In genomic region chr15:101049282-101049681, GRCh38 we compare ENCODE assay signal across 17 cellular contexts.
DNase-seq lines count a peak whose midpoint lies in the region; ATAC-seq, FAIRE-seq and TF ChIP-seq lines count a peak whose summit lies in the region.
"Had no signal": no experiment of that assay in that cellular context is flagged by ENCODE, and none has a peak within 500 bp of the region (broad histone marks: within the 10 kb centered on the region; RNA-seq: fewer than 3 reads in every experiment).

No MANE protein-coding gene starts in this region.

- ATAC-seq in GM18909 (IDR thresholded peaks at IDR 0.05; ENCODE audit: poor library complexity, unreplicated experiment), result no peak

- no peak overlapping the region for H3K4ac ChIP-seq in H9 (ENCODE audit: low read depth, low read length)

- DNase-seq in H9 (peak; percentile 25), kidney (peak; percentile 41), sigmoid colon (peak; percentile 53), NCI-H2227 (lab: John Stamatoyannopoulos, UW; ENCODE audit: unreplicated experiment) (no peak)
- DNase-seq in activated CD4-positive, alpha-beta memory T cell treated with anti-CD3 and anti-CD28 coated beads for 36 hours, result peak; percentile 6
- DNase-seq in activated CD4-positive, alpha-beta T cell treated with anti-CD3 and anti-CD28 coated beads for 4 hours, result no peak
- DNase-seq: activated naive CD8-positive, alpha-beta T cell treated with anti-CD3 and anti-CD28 coated beads, Interleukin-2, amount 10 ng/mL, durations not matched to agents 7 days and 5 days; CD4-positive, alpha-beta memory T cell; GDM1; KBM-7; midbrain; NCI-H1694 treated with DMSO at 0.1 percent for 48 hours; NCI-H774 had no signal

- H3K36me3 Mint-ChIP-seq in H9 (ENCODE audit: insufficient read depth in 1 of 3, low read depth in 3 of 3), result no peaks in the 10 kb centered on the region
- no peaks in the 10 kb centered on the region for H3K36me3 Mint-ChIP-seq in activated CD4-positive, alpha-beta memory T cell treated with anti-CD3 and anti-CD28 coated beads for 36 hours
- H3K36me3 Mint-ChIP-seq: activated naive CD8-positive, alpha-beta T cell treated with anti-CD3 and anti-CD28 coated beads, Interleukin-2, amount 10 ng/mL, durations not matched to agents 7 days and 5 days; CD4-positive, alpha-beta memory T cell had no signal

- no peak overlapping the region for H3T11ph ChIP-seq in H9 (ENCODE audit: low read length)

- H3K4me2 ChIP-seq in H9 (ENCODE audit: insufficient read depth, insufficient read length, low read length), result no peak overlapping the region

- no peak for TF ChIP-seq EP300 in sigmoid colon (IDR thresholded peaks at IDR 0.05)

- no peak overlapping the region for H2BK20ac ChIP-seq in H9 (ENCODE audit: low read depth, low read length, poor library complexity, severe bottlenecking)

- H3K4me1 ChIP-seq in H9 (ENCODE audit: insufficient read depth, low read length) (no peaks in the 10 kb centered on the region), kidney (ENCODE audit: control insufficient read depth in 1 of 2, insufficient read depth in 1 of 2, low read depth in 1 of 2, low read length in 2 of 2) (no peaks in the 10 kb centered on the region), sigmoid colon (peaks cover 0 to 7% (median 0%) of the 10 kb centered on the region in 4 donors)

- no peak overlapping the region for H3K56ac ChIP-seq in H9 (ENCODE audit: insufficient read length, low read depth, low read length)

- no peaks in the 10 kb centered on the region for H3K79me2 ChIP-seq in H9 (ENCODE audit: insufficient read depth, low read length)

- H2BK12ac ChIP-seq in H9 (ENCODE audit: insufficient read length, low read depth, low read length), result no peak overlapping the region

- TF ChIP-seq POLR2A in sigmoid colon (IDR thresholded peaks at IDR 0.05), result no peak

- H4K91ac ChIP-seq in H9 (ENCODE audit: insufficient read length, low read depth, low read length), result no peak overlapping the region

- no peak overlapping the region for H3K4me3 ChIP-seq in kidney (ENCODE audit: low read length in 2 of 2)
- no peak overlapping the region for H3K4me3 ChIP-seq in sigmoid colon
- H3K4me3 ChIP-seq: right atrium auricular region had no signal

- no peak for FAIRE-seq in kidney (lab: Jason Lieb, UNC)

- H3K27me3 ChIP-seq in H9 (ENCODE audit: insufficient read depth, low read length) (no peaks in the 10 kb centered on the region), sigmoid colon (no peaks in the 10 kb centered on the region)
- H3K27me3 ChIP-seq: neutrophil, right atrium auricular region had no signal

- H3K27ac Mint-ChIP-seq in H9, result peak overlapping the region in 1 of 3 experiments; percentile 94; a peak in 1 of 7 replicates
- H3K27ac Mint-ChIP-seq in activated CD4-positive, alpha-beta memory T cell treated with anti-CD3 and anti-CD28 coated beads for 36 hours, result no peak overlapping the region
- H3K27ac Mint-ChIP-seq: activated naive CD8-positive, alpha-beta T cell treated with anti-CD3 and anti-CD28 coated beads, Interleukin-2, amount 10 ng/mL, durations not matched to agents 7 days and 5 days; CD4-positive, alpha-beta memory T cell; T-helper 1 cell treated with Interleukin-12 subunit alpha and Interleukin-12 subunit beta and Interleukin-4 antibody, amounts not matched to agents 30 μg/mL and 1 μg/mL, for 36 hours had no signal

- CTCF ChIA-PET in activated CD4-positive, alpha-beta memory T cell treated with anti-CD3 and anti-CD28 coated beads for 36 hours (lab: Charles Lee), result no interaction called here

- H3K9me3 ChIP-seq in H9 (ENCODE audit: control insufficient read depth, low read depth, low read length), result no peaks in the 10 kb centered on the region
- H3K9me3 ChIP-seq in kidney (ENCODE audit: control insufficient read depth in 1 of 2, low read length in 2 of 2), result no peaks in the 10 kb centered on the region
- H3K9me3 ChIP-seq in sigmoid colon, result no peaks in the 10 kb centered on the region
- H3K9me3 ChIP-seq: neutrophil, right atrium auricular region had no signal

- peaks cover 35 to 51% of the 10 kb centered on the region in 2 experiments for H3K4me1 Mint-ChIP-seq in H9
- H3K4me1 Mint-ChIP-seq in activated CD4-positive, alpha-beta memory T cell treated with anti-CD3 and anti-CD28 coated beads for 36 hours (ENCODE audit: low read depth), result no peaks in the 10 kb centered on the region
- H3K4me1 Mint-ChIP-seq: activated naive CD8-positive, alpha-beta T cell treated with anti-CD3 and anti-CD28 coated beads, Interleukin-2, amount 10 ng/mL, durations not matched to agents 7 days and 5 days; CD4-positive, alpha-beta memory T cell had no signal

- no peak overlapping the region for H2AFZ ChIP-seq in H9 (ENCODE audit: low read length)

- H2AK5ac ChIP-seq in H9 (ENCODE audit: insufficient read length, low read length), result no peak overlapping the region

- no peak overlapping the region for H3K14ac ChIP-seq in H9 (ENCODE audit: insufficient read depth, low read length)

- no peaks in the 10 kb centered on the region for H3K36me3 ChIP-seq in kidney (ENCODE audit: control insufficient read depth in 1 of 2, insufficient read depth in 2 of 2, low read length in 2 of 2)
- H3K36me3 ChIP-seq in sigmoid colon, result peaks cover 0 to 55% (median 19%) of the 10 kb centered on the region in 4 donors

- H4K5ac ChIP-seq in H9 (ENCODE audit: insufficient read length, low read depth, low read length), result no peak overlapping the region

- H2BK120ac ChIP-seq in H9 (ENCODE audit: low read depth, low read length, poor library complexity, severe bottlenecking), result no peak overlapping the region

- no peak overlapping the region for H3K27ac ChIP-seq in H9 (ENCODE audit: insufficient read length, low read depth, low read length)
- H3K27ac ChIP-seq in kidney (ENCODE audit: low read depth in 2 of 2, low read length in 2 of 2), result no peak overlapping the region
- H3K27ac ChIP-seq in sigmoid colon, result no peak overlapping the region
- H3K27ac ChIP-seq: neutrophil had no signal

- no peak overlapping the region for H4K8ac ChIP-seq in H9 (replicated peaks; ENCODE audit: insufficient read length, low read depth, low read length)

- H2BK15ac ChIP-seq in H9 (ENCODE audit: low read depth, low read length), result no peak overlapping the region

- H3K18ac ChIP-seq in H9 (ENCODE audit: insufficient read length, low read depth, low read length), result no peak overlapping the region

- POLR2A ChIA-PET in activated CD4-positive, alpha-beta memory T cell treated with anti-CD3 and anti-CD28 coated beads for 36 hours (lab: Charles Lee), result no interaction called here

- no peak overlapping the region for H3K4me3 Mint-ChIP-seq in H9
- H3K4me3 Mint-ChIP-seq in activated CD4-positive, alpha-beta memory T cell treated with anti-CD3 and anti-CD28 coated beads for 36 hours, result no peak overlapping the region
- H3K4me3 Mint-ChIP-seq: activated naive CD8-positive, alpha-beta T cell treated with anti-CD3 and anti-CD28 coated beads, Interleukin-2, amount 10 ng/mL, durations not matched to agents 7 days and 5 days; CD4-positive, alpha-beta memory T cell; T-helper 1 cell treated with Interleukin-12 subunit alpha and Interleukin-12 subunit beta and Interleukin-4 antibody, amounts not matched to agents 30 μg/mL and 1 μg/mL, for 36 hours had no signal

- H3K27me3 Mint-ChIP-seq in H9 (ENCODE audit: low read depth), result peaks cover 66% of the 10 kb centered on the region
- peaks cover 2% of the 10 kb centered on the region for H3K27me3 Mint-ChIP-seq in activated CD4-positive, alpha-beta memory T cell treated with anti-CD3 and anti-CD28 coated beads for 36 hours
- H3K27me3 Mint-ChIP-seq: activated naive CD8-positive, alpha-beta T cell treated with anti-CD3 and anti-CD28 coated beads, Interleukin-2, amount 10 ng/mL, durations not matched to agents 7 days and 5 days had no signal

- no peaks in the 10 kb centered on the region for H4K20me1 ChIP-seq in H9 (ENCODE audit: control insufficient read depth, insufficient read depth, insufficient read length)

- H3K9ac ChIP-seq in H9 (ENCODE audit: extremely low read depth, insufficient read length, low read length) (no peak overlapping the region), kidney (ENCODE audit: low read length in 2 of 2) (no peak overlapping the region)

- no peaks in the 10 kb centered on the region; a peak in 1 of 5 replicates for H3K9me3 Mint-ChIP-seq in H9
- no peaks in the 10 kb centered on the region for H3K9me3 Mint-ChIP-seq in activated CD4-positive, alpha-beta memory T cell treated with anti-CD3 and anti-CD28 coated beads for 36 hours
- H3K9me3 Mint-ChIP-seq: activated naive CD8-positive, alpha-beta T cell treated with anti-CD3 and anti-CD28 coated beads, Interleukin-2, amount 10 ng/mL, durations not matched to agents 7 days and 5 days; T-helper 1 cell treated with Interleukin-12 subunit alpha and Interleukin-12 subunit beta and Interleukin-4 antibody, amounts not matched to agents 30 μg/mL and 1 μg/mL, for 36 hours had no signal

- intact Hi-C loops in activated CD4-positive, alpha-beta memory T cell treated with anti-CD3 and anti-CD28 coated beads for 36 hours (cut with micrococcal nuclease), result no loop called here
- intact Hi-C loops in kidney (cut with DNase I), result no loop called here
- intact Hi-C loops in sigmoid colon (cut with DNase I), result no loop called here

- no peaks in the 10 kb centered on the region for H3K79me1 ChIP-seq in H9 (ENCODE audit: insufficient read depth, low read depth, low read length, poor library complexity, severe bottlenecking)

- no peaks in the 10 kb centered on the region for H3K23me2 ChIP-seq in H9 (ENCODE audit: insufficient read length, low read depth, low read length, poor library complexity, severe bottlenecking)

- TF ChIP-seq CTCF in H9 (conservative IDR thresholded peaks at IDR 0.05), result no peak
- TF ChIP-seq CTCF in kidney (IDR thresholded peaks at IDR 0.05; ENCODE audit: borderline replicate concordance, extremely low read depth, insufficient read depth), result no peak
- TF ChIP-seq CTCF in sigmoid colon (IDR thresholded peaks at IDR 0.05), result no peak

- no peak overlapping the region for H3K23ac ChIP-seq in H9 (ENCODE audit: insufficient read length, low read depth, low read length)

- H2BK5ac ChIP-seq in H9 (ENCODE audit: insufficient read length, low read length), result no peak overlapping the region

- WGBS in H9 (ENCODE audit: extremely low coverage, insufficient read length, low lambda C conversion rate), result no CpG with 5 or more reads among the region's 11 CpGs
- 90 to 97% methylated on average over 11 of the region's 11 CpGs for WGBS in sigmoid colon, 2 donors

Comparison
In these comparisons a context has a peak if more than half of its experiments do, and no peak if none do; other contexts are left out.
1. DNase-seq: peak in H9 (single experiment), activated CD4-positive, alpha-beta memory T cell treated with anti-CD3 and anti-CD28 coated beads for 36 hours (single experiment), kidney (single experiment) and sigmoid colon (single experiment); none in NCI-H2227 (single experiment) and activated CD4-positive, alpha-beta T cell treated with anti-CD3 and anti-CD28 coated beads for 4 hours (0 of 2).